ENCODE assay signal across 34 cellular contexts in the genomic region with DNA sequence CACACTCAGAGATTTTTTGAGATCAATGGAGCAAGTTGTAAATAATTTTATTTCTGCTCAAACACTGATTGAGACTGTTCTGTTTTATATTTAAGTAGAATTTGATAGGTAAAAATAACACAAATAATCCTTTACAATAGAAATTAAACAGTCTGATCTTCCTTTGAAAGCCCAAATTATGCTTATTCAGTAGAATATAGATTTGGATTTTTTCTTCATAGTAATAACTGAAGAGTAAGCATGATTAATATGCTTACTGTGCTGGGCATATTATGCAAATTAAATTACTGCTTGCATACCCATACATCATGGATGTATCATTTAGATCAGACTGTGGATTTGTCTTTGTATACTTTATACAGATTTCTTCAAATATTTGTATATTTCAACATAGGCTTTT.
"Had no signal": no experiment of that assay in that cellular context is flagged by ENCODE, and none has a peak within 500 bp of the region (broad histone marks: within the 10 kb centered on the region; RNA-seq: fewer than 3 reads in every experiment).

No MANE protein-coding gene starts in this region.

- H3K36me3 ChIP-seq: MG63 had no signal

- H3K9me3 ChIP-seq: MG63 had no signal

- H3K27ac ChIP-seq: KMS-11 had no signal

- H3K4me2 ChIP-seq: KMS-11 had no signal

- H3K27me3 ChIP-seq: MG63 had no signal

- DNase-seq: Karpas-422, Kasumi-1, MG63, MM.1S, MV-4-11, NCI-H1048, NCI-H1092, NCI-H1092 treated with DMSO at 0.1 percent for 48 hours, NCI-H1105, NCI-H1105 treated with DMSO at 0.1 percent for 48 hours, NCI-H1417, NCI-H1417 treated with DMSO at 0.1 percent for 48 hours, NCI-H1436, NCI-H1436 treated with DMSO at 0.1 percent for 48 hours, NCI-H146, NCI-H1694, NCI-H1694 treated with DMSO at 0.1 percent for 48 hours, NCI-H187, NCI-H187 treated with DMSO at 0.1 percent for 48 hours, NCI-H1930, NCI-H2029, NCI-H2029 treated with DMSO at 0.1 percent for 48 hours, NCI-H2081, NCI-H2081 treated with DMSO at 0.1 percent for 48 hours, NCI-H2107, NCI-H2171, NCI-H2171 treated with DMSO at 0.1 percent for 48 hours, NCI-H2227 treated with DMSO at 0.1 percent for 48 hours, NCI-H226, NCI-H345, NCI-H446, NCI-H446 treated with DMSO at 0.1 percent for 48 hours, NCI-H510A had no signal

- H3K4me3 ChIP-seq: MG63 had no signal

- H3K9ac ChIP-seq: KMS-11 had no signal
